In genomic region chr1:24003331-24003972, GRCh38 we compare ENCODE assay signal across 1 cellular context.
TF ChIP-seq lines count a peak whose summit lies in the region.

No MANE protein-coding gene starts in this region.

TF ChIP-seq in GM12878, 131 proteins besides CTCF, POLR2A, EP300 and RAD21 (continued from another document and continues in another):
- TF ChIP-seq, protein P1, sequence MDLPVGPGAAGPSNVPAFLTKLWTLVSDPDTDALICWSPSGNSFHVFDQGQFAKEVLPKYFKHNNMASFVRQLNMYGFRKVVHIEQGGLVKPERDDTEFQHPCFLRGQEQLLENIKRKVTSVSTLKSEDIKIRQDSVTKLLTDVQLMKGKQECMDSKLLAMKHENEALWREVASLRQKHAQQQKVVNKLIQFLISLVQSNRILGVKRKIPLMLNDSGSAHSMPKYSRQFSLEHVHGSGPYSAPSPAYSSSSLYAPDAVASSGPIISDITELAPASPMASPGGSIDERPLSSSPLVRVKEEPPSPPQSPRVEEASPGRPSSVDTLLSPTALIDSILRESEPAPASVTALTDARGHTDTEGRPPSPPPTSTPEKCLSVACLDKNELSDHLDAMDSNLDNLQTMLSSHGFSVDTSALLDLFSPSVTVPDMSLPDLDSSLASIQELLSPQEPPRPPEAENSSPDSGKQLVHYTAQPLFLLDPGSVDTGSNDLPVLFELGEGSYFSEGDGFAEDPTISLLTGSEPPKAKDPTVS (IDR thresholded peaks at IDR 0.05; ENCODE audit: low read depth, low read length), result no peak
- TF ChIP-seq, protein P2, sequence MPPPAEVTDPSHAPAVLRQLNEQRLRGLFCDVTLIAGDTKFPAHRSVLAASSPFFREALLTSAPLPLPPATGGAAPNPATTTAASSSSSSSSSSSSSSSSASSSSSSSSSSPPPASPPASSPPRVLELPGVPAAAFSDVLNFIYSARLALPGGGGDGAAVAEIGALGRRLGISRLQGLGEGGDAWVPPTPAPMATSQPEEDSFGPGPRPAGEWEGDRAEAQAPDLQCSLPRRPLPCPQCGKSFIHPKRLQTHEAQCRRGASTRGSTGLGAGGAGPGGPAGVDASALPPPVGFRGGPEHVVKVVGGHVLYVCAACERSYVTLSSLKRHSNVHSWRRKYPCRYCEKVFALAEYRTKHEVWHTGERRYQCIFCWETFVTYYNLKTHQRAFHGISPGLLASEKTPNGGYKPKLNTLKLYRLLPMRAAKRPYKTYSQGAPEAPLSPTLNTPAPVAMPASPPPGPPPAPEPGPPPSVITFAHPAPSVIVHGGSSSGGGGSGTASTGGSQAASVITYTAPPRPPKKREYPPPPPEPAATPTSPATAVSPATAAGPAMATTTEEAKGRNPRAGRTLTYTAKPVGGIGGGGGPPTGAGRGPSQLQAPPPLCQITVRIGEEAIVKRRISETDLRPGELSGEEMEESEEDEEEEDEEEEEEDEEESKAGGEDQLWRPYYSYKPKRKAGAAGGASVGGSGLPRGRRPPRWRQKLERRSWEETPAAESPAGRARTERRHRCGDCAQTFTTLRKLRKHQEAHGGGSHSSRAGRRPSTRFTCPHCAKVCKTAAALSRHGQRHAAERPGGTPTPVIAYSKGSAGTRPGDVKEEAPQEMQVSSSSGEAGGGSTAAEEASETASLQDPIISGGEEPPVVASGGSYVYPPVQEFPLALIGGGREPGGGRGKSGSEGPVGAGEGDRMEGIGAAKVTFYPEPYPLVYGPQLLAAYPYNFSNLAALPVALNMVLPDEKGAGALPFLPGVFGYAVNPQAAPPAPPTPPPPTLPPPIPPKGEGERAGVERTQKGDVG (CRISPR knock-in tag; IDR thresholded peaks at IDR 0.05), result no peak
- TF ChIP-seq NFIC (IDR thresholded peaks at IDR 0.05; ENCODE audit: low read depth, low read length), result no peak
- no peak for TF ChIP-seq MTA3 (IDR thresholded peaks at IDR 0.05; ENCODE audit: borderline replicate concordance, low read length)
- no peak for TF ChIP-seq EGR1 (IDR thresholded peaks at IDR 0.05; ENCODE audit: borderline replicate concordance in 1 of 2, low read depth in 2 of 2, low read length in 2 of 2)
- TF ChIP-seq CBFB (IDR thresholded peaks at IDR 0.05; ENCODE audit: low read depth), result peak; percentile 50; the same call in 1 of the 2 replicates
- TF ChIP-seq IKZF2 (IDR thresholded peaks at IDR 0.05), result no peak; a peak in 1 of 4 replicates
- TF ChIP-seq, protein P3, sequence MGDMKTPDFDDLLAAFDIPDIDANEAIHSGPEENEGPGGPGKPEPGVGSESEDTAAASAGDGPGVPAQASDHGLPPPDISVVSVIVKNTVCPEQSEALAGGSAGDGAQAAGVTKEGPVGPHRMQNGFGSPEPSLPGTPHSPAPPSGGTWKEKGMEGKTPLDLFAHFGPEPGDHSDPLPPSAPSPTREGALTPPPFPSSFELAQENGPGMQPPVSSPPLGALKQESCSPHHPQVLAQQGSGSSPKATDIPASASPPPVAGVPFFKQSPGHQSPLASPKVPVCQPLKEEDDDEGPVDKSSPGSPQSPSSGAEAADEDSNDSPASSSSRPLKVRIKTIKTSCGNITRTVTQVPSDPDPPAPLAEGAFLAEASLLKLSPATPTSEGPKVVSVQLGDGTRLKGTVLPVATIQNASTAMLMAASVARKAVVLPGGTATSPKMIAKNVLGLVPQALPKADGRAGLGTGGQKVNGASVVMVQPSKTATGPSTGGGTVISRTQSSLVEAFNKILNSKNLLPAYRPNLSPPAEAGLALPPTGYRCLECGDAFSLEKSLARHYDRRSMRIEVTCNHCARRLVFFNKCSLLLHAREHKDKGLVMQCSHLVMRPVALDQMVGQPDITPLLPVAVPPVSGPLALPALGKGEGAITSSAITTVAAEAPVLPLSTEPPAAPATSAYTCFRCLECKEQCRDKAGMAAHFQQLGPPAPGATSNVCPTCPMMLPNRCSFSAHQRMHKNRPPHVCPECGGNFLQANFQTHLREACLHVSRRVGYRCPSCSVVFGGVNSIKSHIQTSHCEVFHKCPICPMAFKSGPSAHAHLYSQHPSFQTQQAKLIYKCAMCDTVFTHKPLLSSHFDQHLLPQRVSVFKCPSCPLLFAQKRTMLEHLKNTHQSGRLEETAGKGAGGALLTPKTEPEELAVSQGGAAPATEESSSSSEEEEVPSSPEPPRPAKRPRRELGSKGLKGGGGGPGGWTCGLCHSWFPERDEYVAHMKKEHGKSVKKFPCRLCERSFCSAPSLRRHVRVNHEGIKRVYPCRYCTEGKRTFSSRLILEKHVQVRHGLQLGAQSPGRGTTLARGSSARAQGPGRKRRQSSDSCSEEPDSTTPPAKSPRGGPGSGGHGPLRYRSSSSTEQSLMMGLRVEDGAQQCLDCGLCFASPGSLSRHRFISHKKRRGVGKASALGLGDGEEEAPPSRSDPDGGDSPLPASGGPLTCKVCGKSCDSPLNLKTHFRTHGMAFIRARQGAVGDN (IDR thresholded peaks at IDR 0.05), result no peak
- TF ChIP-seq RCOR1 (conservative IDR thresholded peaks at IDR 0.05; ENCODE audit: low read depth, low read length), result no peak
- TF ChIP-seq ZNF622 (IDR thresholded peaks at IDR 0.05), result no peak
- TF ChIP-seq, protein P4, sequence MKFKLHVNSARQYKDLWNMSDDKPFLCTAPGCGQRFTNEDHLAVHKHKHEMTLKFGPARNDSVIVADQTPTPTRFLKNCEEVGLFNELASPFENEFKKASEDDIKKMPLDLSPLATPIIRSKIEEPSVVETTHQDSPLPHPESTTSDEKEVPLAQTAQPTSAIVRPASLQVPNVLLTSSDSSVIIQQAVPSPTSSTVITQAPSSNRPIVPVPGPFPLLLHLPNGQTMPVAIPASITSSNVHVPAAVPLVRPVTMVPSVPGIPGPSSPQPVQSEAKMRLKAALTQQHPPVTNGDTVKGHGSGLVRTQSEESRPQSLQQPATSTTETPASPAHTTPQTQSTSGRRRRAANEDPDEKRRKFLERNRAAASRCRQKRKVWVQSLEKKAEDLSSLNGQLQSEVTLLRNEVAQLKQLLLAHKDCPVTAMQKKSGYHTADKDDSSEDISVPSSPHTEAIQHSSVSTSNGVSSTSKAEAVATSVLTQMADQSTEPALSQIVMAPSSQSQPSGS (IDR thresholded peaks at IDR 0.05; ENCODE audit: low read length), result 0 out of 2 replicates have a peak, but pooled peaks have one; percentile 37
- TF ChIP-seq, protein P5, sequence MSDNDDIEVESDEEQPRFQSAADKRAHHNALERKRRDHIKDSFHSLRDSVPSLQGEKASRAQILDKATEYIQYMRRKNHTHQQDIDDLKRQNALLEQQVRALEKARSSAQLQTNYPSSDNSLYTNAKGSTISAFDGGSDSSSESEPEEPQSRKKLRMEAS (IDR thresholded peaks at IDR 0.05; ENCODE audit: low read depth, low read length), result no peak
- TF ChIP-seq CUX1 (IDR thresholded peaks at IDR 0.05; ENCODE audit: insufficient replicate concordance, low read depth, low read length), result peak; percentile 84
- no peak for TF ChIP-seq SUPT20H (IDR thresholded peaks at IDR 0.05; ENCODE audit: borderline replicate concordance, control insufficient read depth, low read depth, low read length)
- TF ChIP-seq FOXM1 (IDR thresholded peaks at IDR 0.05; ENCODE audit: low read depth, low read length), result no peak
- no peak for TF ChIP-seq ETV6 (conservative IDR thresholded peaks at IDR 0.05 in 1 of 2, IDR thresholded peaks at IDR 0.05 in 1 of 2; ENCODE audit: borderline replicate concordance in 1 of 2, low read depth in 1 of 2)
- no peak for TF ChIP-seq BRCA1 (IDR thresholded peaks at IDR 0.05; ENCODE audit: low read depth, low read length)
- no peak for TF ChIP-seq NRF1 (conservative IDR thresholded peaks at IDR 0.05; ENCODE audit: low read depth, low read length)
- TF ChIP-seq, protein P6, sequence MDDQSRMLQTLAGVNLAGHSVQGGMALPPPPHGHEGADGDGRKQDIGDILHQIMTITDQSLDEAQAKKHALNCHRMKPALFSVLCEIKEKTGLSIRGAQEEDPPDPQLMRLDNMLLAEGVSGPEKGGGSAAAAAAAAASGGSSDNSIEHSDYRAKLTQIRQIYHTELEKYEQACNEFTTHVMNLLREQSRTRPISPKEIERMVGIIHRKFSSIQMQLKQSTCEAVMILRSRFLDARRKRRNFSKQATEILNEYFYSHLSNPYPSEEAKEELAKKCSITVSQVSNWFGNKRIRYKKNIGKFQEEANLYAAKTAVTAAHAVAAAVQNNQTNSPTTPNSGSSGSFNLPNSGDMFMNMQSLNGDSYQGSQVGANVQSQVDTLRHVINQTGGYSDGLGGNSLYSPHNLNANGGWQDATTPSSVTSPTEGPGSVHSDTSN (IDR thresholded peaks at IDR 0.05; ENCODE audit: insufficient replicate concordance, low read depth, low read length), result no peak
- no peak for TF ChIP-seq KDM1A (IDR thresholded peaks at IDR 0.05; ENCODE audit: borderline replicate concordance)
- no peak for TF ChIP-seq ZSCAN29 (IDR thresholded peaks at IDR 0.05)
- TF ChIP-seq NFXL1 (IDR thresholded peaks at IDR 0.05; ENCODE audit: borderline replicate concordance), result no peak
- TF ChIP-seq CREM (IDR thresholded peaks at IDR 0.05; ENCODE audit: low read depth), result no peak
- TF ChIP-seq USF1 (IDR thresholded peaks at IDR 0.05; ENCODE audit: borderline replicate concordance, extremely low read length, insufficient read depth, low read depth, low read length), result no peak
- no peak for TF ChIP-seq MEF2A (IDR thresholded peaks at IDR 0.05; ENCODE audit: insufficient read depth, low read depth, low read length)
- peak in 1 of 2 experiments; percentile 63; a peak in 2 of 4 replicates for TF ChIP-seq BHLHE40 (IDR thresholded peaks at IDR 0.05; ENCODE audit: borderline replicate concordance in 1 of 2, low read depth in 2 of 2, low read length in 1 of 2)
- TF ChIP-seq NR2F1 (conservative IDR thresholded peaks at IDR 0.05), result peak; percentile 33; the same call in 1 of the 2 replicates
- TF ChIP-seq WRNIP1 (IDR thresholded peaks at IDR 0.05; ENCODE audit: borderline replicate concordance, low read depth, low read length), result no peak
- TF ChIP-seq, protein P7, sequence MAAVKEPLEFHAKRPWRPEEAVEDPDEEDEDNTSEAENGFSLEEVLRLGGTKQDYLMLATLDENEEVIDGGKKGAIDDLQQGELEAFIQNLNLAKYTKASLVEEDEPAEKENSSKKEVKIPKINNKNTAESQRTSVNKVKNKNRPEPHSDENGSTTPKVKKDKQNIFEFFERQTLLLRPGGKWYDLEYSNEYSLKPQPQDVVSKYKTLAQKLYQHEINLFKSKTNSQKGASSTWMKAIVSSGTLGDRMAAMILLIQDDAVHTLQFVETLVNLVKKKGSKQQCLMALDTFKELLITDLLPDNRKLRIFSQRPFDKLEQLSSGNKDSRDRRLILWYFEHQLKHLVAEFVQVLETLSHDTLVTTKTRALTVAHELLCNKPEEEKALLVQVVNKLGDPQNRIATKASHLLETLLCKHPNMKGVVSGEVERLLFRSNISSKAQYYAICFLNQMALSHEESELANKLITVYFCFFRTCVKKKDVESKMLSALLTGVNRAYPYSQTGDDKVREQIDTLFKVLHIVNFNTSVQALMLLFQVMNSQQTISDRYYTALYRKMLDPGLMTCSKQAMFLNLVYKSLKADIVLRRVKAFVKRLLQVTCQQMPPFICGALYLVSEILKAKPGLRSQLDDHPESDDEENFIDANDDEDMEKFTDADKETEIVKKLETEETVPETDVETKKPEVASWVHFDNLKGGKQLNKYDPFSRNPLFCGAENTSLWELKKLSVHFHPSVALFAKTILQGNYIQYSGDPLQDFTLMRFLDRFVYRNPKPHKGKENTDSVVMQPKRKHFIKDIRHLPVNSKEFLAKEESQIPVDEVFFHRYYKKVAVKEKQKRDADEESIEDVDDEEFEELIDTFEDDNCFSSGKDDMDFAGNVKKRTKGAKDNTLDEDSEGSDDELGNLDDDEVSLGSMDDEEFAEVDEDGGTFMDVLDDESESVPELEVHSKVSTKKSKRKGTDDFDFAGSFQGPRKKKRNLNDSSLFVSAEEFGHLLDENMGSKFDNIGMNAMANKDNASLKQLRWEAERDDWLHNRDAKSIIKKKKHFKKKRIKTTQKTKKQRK (IDR thresholded peaks at IDR 0.05; ENCODE audit: low read depth, low read length), result no peak
- TF ChIP-seq STAT3 (IDR thresholded peaks at IDR 0.05; ENCODE audit: low read depth, low read length), result no peak
- no peak for TF ChIP-seq ZNF384 (IDR thresholded peaks at IDR 0.05; ENCODE audit: borderline replicate concordance, low read depth, low read length)
- TF ChIP-seq MTA2 (IDR thresholded peaks at IDR 0.05; ENCODE audit: low read depth), result peak; percentile 69
- TF ChIP-seq TBL1XR1 (IDR thresholded peaks at IDR 0.05; ENCODE audit: low read depth, low read length), result no peak
- TF ChIP-seq POLR2AphosphoS2 (IDR thresholded peaks at IDR 0.05; ENCODE audit: low read depth, low read length), result no peak
